Comparison of ENCODE assay signal across 11 cellular contexts in genomic region chr2:12293868-12294267, GRCh38.
A peak's percentile ranks its signal among the peaks of the same experiment; 100 is the strongest.
DNase-seq lines count a peak whose midpoint lies in the region; ATAC-seq, FAIRE-seq and TF ChIP-seq lines count a peak whose summit lies in the region.
"Had no signal": no experiment of that assay in that cellular context is flagged by ENCODE, and none has a peak within 500 bp of the region (broad histone marks: within the 10 kb centered on the region; RNA-seq: fewer than 3 reads in every experiment).

No MANE protein-coding gene starts in this region.

- H3K9me3 Mint-ChIP-seq in activated CD8-positive, alpha-beta T cell treated with anti-CD3 and anti-CD28 coated beads for 36 hours: no peaks in the 10 kb centered on the region

- no peak for TF ChIP-seq CTCF in activated CD8-positive, alpha-beta T cell treated with anti-CD3 and anti-CD28 coated beads for 36 hours (IDR thresholded peaks at IDR 0.05)

- CTCF ChIA-PET in activated CD8-positive, alpha-beta T cell treated with anti-CD3 and anti-CD28 coated beads for 36 hours (lab: Charles Lee): interaction anchor here (1.1 to 1.5 kb wide), 2 partner anchors 33 to 287 kb away, joined by 3 to 6 read pairs; no protein-coding TSS in a partner anchor

- DNase-seq in activated CD8-positive, alpha-beta T cell treated with anti-CD3 and anti-CD28 coated beads for 36 hours: peak; percentile 15
- DNase-seq in NCI-H524 (lab: John Stamatoyannopoulos, UW): no peak
- DNase-seq in urothelium cell line (ENCODE audit: low spot score): no peak
- DNase-seq in DMS 273 treated with DMSO at 0.1 percent for 48 hours (lab: John Stamatoyannopoulos, UW): no peak
- DNase-seq in globus pallidus (ENCODE audit: low spot score): no peak
- DNase-seq: effector CD4-positive, alpha-beta T cell; psoas muscle had no signal

- H3K27ac Mint-ChIP-seq in activated CD8-positive, alpha-beta T cell treated with anti-CD3 and anti-CD28 coated beads for 36 hours: peak overlapping the region; percentile 53

- peaks cover 2% of the 10 kb centered on the region for H3K27me3 Mint-ChIP-seq in activated CD8-positive, alpha-beta T cell treated with anti-CD3 and anti-CD28 coated beads for 36 hours

- intact Hi-C loops in activated CD8-positive, alpha-beta T cell treated with anti-CD3 and anti-CD28 coated beads for 36 hours (cut with micrococcal nuclease): loop anchor here (1.0 to 5.0 kb wide), 3 partner anchors 208 to 464 kb away; partner anchors contain the start of gene TRIB2

- peaks cover 41% of the 10 kb centered on the region for H3K4me1 Mint-ChIP-seq in activated CD8-positive, alpha-beta T cell treated with anti-CD3 and anti-CD28 coated beads for 36 hours (ENCODE audit: low read depth)

- peaks cover 3% of the 10 kb centered on the region for H3K36me3 Mint-ChIP-seq in activated CD8-positive, alpha-beta T cell treated with anti-CD3 and anti-CD28 coated beads for 36 hours (ENCODE audit: low read depth)

- FAIRE-seq in urothelium cell line (lab: Jason Lieb, UNC): no peak
- FAIRE-seq: islet of Langerhans had no signal

- POLR2A ChIA-PET in activated CD8-positive, alpha-beta T cell treated with anti-CD3 and anti-CD28 coated beads for 36 hours (lab: Charles Lee): interaction anchor here (1.0 kb wide), 1 partner anchor 262 kb away, joined by 3 read pairs; no protein-coding TSS in a partner anchor

- ATAC-seq in GM18499 (IDR thresholded peaks at IDR 0.05; ENCODE audit: insufficient read depth, unreplicated experiment) (peak; percentile 98), GM19438 (IDR thresholded peaks at IDR 0.05; ENCODE audit: low read depth, unreplicated experiment) (peak; percentile 90), HG03025 (IDR thresholded peaks at IDR 0.05; ENCODE audit: low FRiP score, unreplicated experiment) (peak; percentile 91)
- peak; percentile 93 for ATAC-seq in activated CD8-positive, alpha-beta T cell treated with anti-CD3 and anti-CD28 coated beads for 36 hours
- ATAC-seq: psoas muscle had no signal

- H3K4me3 Mint-ChIP-seq in activated CD8-positive, alpha-beta T cell treated with anti-CD3 and anti-CD28 coated beads for 36 hours: no peak overlapping the region
